In genomic region chr10:117483056-117483590, GRCh38 we compare ENCODE assay signal across 1 cellular context.
TF ChIP-seq lines count a peak whose summit lies in the region.

No MANE protein-coding gene starts in this region.

TF ChIP-seq in HepG2, 621 proteins besides CTCF, POLR2A, EP300 and RAD21:
- 0 out of 2 replicates have a peak, but pooled peaks have one; percentile 20 for TF ChIP-seq FOXP4 (CRISPR knock-in tag; IDR thresholded peaks at IDR 0.05)
- no peak for TF ChIP-seq ZBTB1 (CRISPR knock-in tag; IDR thresholded peaks at IDR 0.05; ENCODE audit: borderline replicate concordance)
- TF ChIP-seq MATR3 (CRISPR knock-in tag; IDR thresholded peaks at IDR 0.05) = no peak
